16 cellular contexts compared by ENCODE assay signal in genomic region chr16:54212893-54213292, GRCh38.
"Had no signal": no experiment of that assay in that cellular context is flagged by ENCODE, and none has a peak within 500 bp of the region (broad histone marks: within the 10 kb centered on the region; RNA-seq: fewer than 3 reads in every experiment).

No MANE protein-coding gene starts in this region.

- H3K27me3 ChIP-seq: gastrocnemius medialis, neutrophil, pancreas, right lobe of liver, thyroid gland had no signal

- H3K4me3 ChIP-seq: coronary artery, lower lobe of right lung, pancreas, right lobe of liver, thyroid gland had no signal

- H3K27ac ChIP-seq: coronary artery, lower lobe of right lung, neutrophil, pancreas, right lobe of liver, thyroid gland had no signal

- H3K9me3 ChIP-seq: gastrocnemius medialis, lower lobe of right lung, neutrophil, pancreas, right lobe of liver, thyroid gland had no signal

- ATAC-seq: lower lobe of right lung; natural killer cell; pancreas; right lobe of liver; stimulated activated naive B cell treated with anti-CD40 and anti-IgM and Interleukin-4, amounts not matched to agents 10 μg/mL and 1 μg/mL and 100 μg/mL, for 72 hours had no signal

- H3K4me1 ChIP-seq: lower lobe of right lung, pancreas, right lobe of liver, thyroid gland had no signal

- H3K36me3 ChIP-seq: gastrocnemius medialis, lower lobe of right lung, neutrophil, pancreas, right lobe of liver, thyroid gland had no signal

- DNase-seq: dermis blood vessel endothelial cell; effector memory CD4-positive, alpha-beta T cell; gastrocnemius medialis; head of caudate nucleus; left ventricle myocardium superior; lower lobe of right lung; natural killer cell; pancreas; right lobe of liver; stimulated activated CD4-positive, alpha-beta T cell treated with anti-CD3 and anti-CD28 coated beads, Interleukin-2, amount 100 ng/mL, for 24 hours; stimulated activated CD4-positive, alpha-beta T cell treated with anti-CD3 and anti-CD28 coated beads, Interleukin-4, amount 100 ng/mL, for 24 hours; stimulated activated naive B cell treated with anti-CD40 and anti-IgM and Interleukin-4, amounts not matched to agents 10 μg/mL and 1 μg/mL and 100 μg/mL, for 72 hours; thyroid gland; trophoblast cell had no signal
